Comparison of ENCODE assay signal across 15 cellular contexts in genomic region chr5:109324941-109325340, GRCh38.
"Had no signal": no experiment of that assay in that cellular context is flagged by ENCODE, and none has a peak within 500 bp of the region (broad histone marks: within the 10 kb centered on the region; RNA-seq: fewer than 3 reads in every experiment).

No MANE protein-coding gene starts in this region.

- H3K27me3 Mint-ChIP-seq: activated CD4-positive, alpha-beta memory T cell treated with anti-CD3 and anti-CD28 coated beads, Interleukin-2, amount 10 ng/mL, durations not matched to agents 7 days and 5 days; activated CD4-positive, alpha-beta T cell treated with anti-CD3 and anti-CD28 coated beads for 36 hours; activated naive CD8-positive, alpha-beta T cell treated with anti-CD3 and anti-CD28 coated beads, Interleukin-2, amount 50 U/mL, for 24 hours; naive thymus-derived CD4-positive, alpha-beta T cell; stimulated activated naive B cell treated with anti-CD40 and anti-IgM and Interleukin-4, amounts not matched to agents 10 μg/mL and 1 μg/mL and 100 μg/mL, for 72 hours; type B pancreatic cell had no signal

- H3K4me1 Mint-ChIP-seq: activated CD4-positive, alpha-beta memory T cell treated with anti-CD3 and anti-CD28 coated beads, Interleukin-2, amount 10 ng/mL, durations not matched to agents 7 days and 5 days; activated CD4-positive, alpha-beta T cell treated with anti-CD3 and anti-CD28 coated beads for 36 hours; activated naive CD8-positive, alpha-beta T cell treated with anti-CD3 and anti-CD28 coated beads, Interleukin-2, amount 50 U/mL, for 24 hours had no signal

- H3K9me3 Mint-ChIP-seq: activated CD4-positive, alpha-beta memory T cell treated with anti-CD3 and anti-CD28 coated beads, Interleukin-2, amount 10 ng/mL, durations not matched to agents 7 days and 5 days; activated naive CD8-positive, alpha-beta T cell treated with anti-CD3 and anti-CD28 coated beads, Interleukin-2, amount 50 U/mL, for 24 hours; naive thymus-derived CD4-positive, alpha-beta T cell; stimulated activated naive B cell treated with anti-CD40 and anti-IgM and Interleukin-4, amounts not matched to agents 10 μg/mL and 1 μg/mL and 100 μg/mL, for 72 hours had no signal

- DNase-seq: activated CD4-positive, alpha-beta memory T cell treated with anti-CD3 and anti-CD28 coated beads, Interleukin-2, amount 10 ng/mL, durations not matched to agents 7 days and 5 days; activated CD4-positive, alpha-beta T cell treated with anti-CD3 and anti-CD28 coated beads for 36 hours; activated naive CD8-positive, alpha-beta T cell treated with anti-CD3 and anti-CD28 coated beads, Interleukin-2, amount 50 U/mL, for 24 hours; central memory CD4-positive, alpha-beta T cell; effector CD4-positive, alpha-beta T cell; left colon; naive thymus-derived CD4-positive, alpha-beta T cell; psoas muscle; sigmoid colon; stimulated activated CD4-positive, alpha-beta T cell treated with anti-CD3 and anti-CD28 coated beads, Interleukin-2, amount 100 ng/mL, for 24 hours; stimulated activated naive B cell treated with anti-CD40 and anti-IgM and Interleukin-4, amounts not matched to agents 10 μg/mL and 1 μg/mL and 100 μg/mL, for 72 hours; T-helper 1 cell; WERI-Rb-1 had no signal

- ATAC-seq: activated CD4-positive, alpha-beta T cell treated with anti-CD3 and anti-CD28 coated beads for 36 hours; activated naive CD8-positive, alpha-beta T cell treated with anti-CD3 and anti-CD28 coated beads, Interleukin-2, amount 50 U/mL, for 24 hours; left colon; naive thymus-derived CD4-positive, alpha-beta T cell; psoas muscle; stimulated activated naive B cell treated with anti-CD40 and anti-IgM and Interleukin-4, amounts not matched to agents 10 μg/mL and 1 μg/mL and 100 μg/mL, for 72 hours had no signal

- H3K9me3 ChIP-seq: psoas muscle, sigmoid colon had no signal

- H3K4me3 ChIP-seq: coronary artery, psoas muscle, sigmoid colon had no signal

- H3K27ac ChIP-seq: coronary artery, psoas muscle, WERI-Rb-1 had no signal

- H3K27me3 ChIP-seq: sigmoid colon had no signal

- H3K27ac Mint-ChIP-seq: activated CD4-positive, alpha-beta memory T cell treated with anti-CD3 and anti-CD28 coated beads, Interleukin-2, amount 10 ng/mL, durations not matched to agents 7 days and 5 days; activated CD4-positive, alpha-beta T cell treated with anti-CD3 and anti-CD28 coated beads for 36 hours; activated naive CD8-positive, alpha-beta T cell treated with anti-CD3 and anti-CD28 coated beads, Interleukin-2, amount 50 U/mL, for 24 hours; stimulated activated naive B cell treated with anti-CD40 and anti-IgM and Interleukin-4, amounts not matched to agents 10 μg/mL and 1 μg/mL and 100 μg/mL, for 72 hours; type B pancreatic cell had no signal

- H3K4me1 ChIP-seq: psoas muscle had no signal

- H3K4me3 Mint-ChIP-seq: activated CD4-positive, alpha-beta memory T cell treated with anti-CD3 and anti-CD28 coated beads, Interleukin-2, amount 10 ng/mL, durations not matched to agents 7 days and 5 days; activated CD4-positive, alpha-beta T cell treated with anti-CD3 and anti-CD28 coated beads for 36 hours; activated naive CD8-positive, alpha-beta T cell treated with anti-CD3 and anti-CD28 coated beads, Interleukin-2, amount 50 U/mL, for 24 hours; naive thymus-derived CD4-positive, alpha-beta T cell; stimulated activated naive B cell treated with anti-CD40 and anti-IgM and Interleukin-4, amounts not matched to agents 10 μg/mL and 1 μg/mL and 100 μg/mL, for 72 hours; type B pancreatic cell had no signal
